In genomic region chr11:64694821-64695365, GRCh38 we compare ENCODE assay signal across 8 cellular contexts. TPM values are rescaled to one million over a fixed set of nuclear protein-coding genes. Genes with fewer than 3 reads are reported as not detected.
DNase-seq lines count a peak whose midpoint lies in the region; ATAC-seq lines count a peak whose summit lies in the region.

No MANE protein-coding gene starts in this region.

- peak overlapping the region in 6 of 8 donors; percentile 24 to 74 (median 48) for H3K4me3 Mint-ChIP-seq in naive B cell

- H3K36me3 Mint-ChIP-seq in naive B cell, result no peaks in the 10 kb centered on the region

- peaks cover 0 to 40% (median 23%) of the 10 kb centered on the region in 3 donors for H3K27me3 Mint-ChIP-seq in naive B cell

- ATAC-seq in naive B cell (ENCODE audit: low read depth in 2 of 2) (peak; percentile 98 to 99), GM18517 (IDR thresholded peaks at IDR 0.05; ENCODE audit: unreplicated experiment) (no peak)

- peaks cover 22 to 32% (median 28%) of the 10 kb centered on the region in 3 donors for H3K4me1 Mint-ChIP-seq in naive B cell

- H3K9me3 Mint-ChIP-seq in naive B cell, result no peaks in the 10 kb centered on the region

- DNase-seq in DMS153 treated with DMSO at 0.1 percent for 48 hours (lab: John Stamatoyannopoulos, UW; ENCODE audit: unreplicated experiment), result peak; percentile 11
- peak; percentile 93 for DNase-seq in NCI-H1092 treated with DMSO at 0.1 percent for 48 hours (lab: John Stamatoyannopoulos, UW)
- peak; percentile 41 for DNase-seq in RPMI8226
- peak; percentile 31 for DNase-seq in naive B cell
- DNase-seq in HUDEP-2 (lab: John Stamatoyannopoulos, UW; ENCODE audit: unreplicated experiment in 76 of 76), result no peak
- DNase-seq in middle frontal gyrus (ENCODE audit: extremely low spot score, low spot score), result no peak
- no peak for DNase-seq in stimulated activated CD4-positive, alpha-beta T cell treated with anti-CD3 and anti-CD28 coated beads, Interleukin-2, amount 100 ng/mL, for 48 hours

- H3K27ac Mint-ChIP-seq in naive B cell, result peak overlapping the region; percentile 42 to 93 (median 84)

RNA-seq across cellular contexts. Expression of gene NRXN2, which starts 28.1 kb away (rescaled TPM):
- not detected for polyA plus RNA-seq in naive B cell (ENCODE audit: low read depth in 6 of 6)

RNA-seq across cellular contexts. Expression of gene RASGRP2, which starts 49.0 kb away (rescaled TPM):
- 100 to 1,000 TPM; 274 to 429 (median 285) TPM for polyA plus RNA-seq in naive B cell (ENCODE audit: low read depth in 6 of 6)

Comparison
In these comparisons a context has a peak if more than half of its experiments do, and no peak if none do; other contexts are left out.
1. DNase-seq: peak in DMS153 treated with DMSO at 0.1 percent for 48 hours (single experiment), NCI-H1092 treated with DMSO at 0.1 percent for 48 hours (single experiment), RPMI8226 (single experiment) and naive B cell (single experiment); none in HUDEP-2 (0 of 76), middle frontal gyrus (single experiment) and stimulated activated CD4-positive, alpha-beta T cell treated with anti-CD3 and anti-CD28 coated beads, Interleukin-2, amount 100 ng/mL, for 48 hours (0 of 2).